In the genomic region with DNA sequence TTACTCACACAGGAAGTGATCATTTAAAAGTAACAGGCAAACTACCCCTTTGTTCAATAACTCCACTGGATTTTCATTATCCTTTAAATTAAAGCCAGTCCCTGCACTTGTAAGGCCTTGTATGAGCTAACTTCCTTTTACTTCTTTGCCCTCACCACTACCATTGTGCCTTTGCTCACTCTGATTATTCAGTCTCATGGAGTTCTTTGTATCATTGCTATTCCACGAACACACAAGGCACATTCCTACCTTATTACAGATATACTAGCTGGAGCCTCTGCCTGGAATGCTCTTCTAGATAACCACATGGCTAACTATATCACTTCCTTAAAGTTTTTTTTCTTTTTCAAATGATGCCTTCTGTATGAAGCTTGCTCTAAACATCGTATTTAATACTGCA, we compare ENCODE assay signal across 23 cellular contexts.
"Had no signal": no experiment of that assay in that cellular context is flagged by ENCODE, and none has a peak within 500 bp of the region (broad histone marks: within the 10 kb centered on the region; RNA-seq: fewer than 3 reads in every experiment).

No MANE protein-coding gene starts in this region.

- H3K27ac ChIP-seq: adrenal gland, body of pancreas, gastrocnemius medialis, heart left ventricle, left lung, tibial artery, WERI-Rb-1 had no signal

- FAIRE-seq: colon, kidney had no signal

- H3K4me3 Mint-ChIP-seq: activated naive CD4-positive, alpha-beta T cell treated with anti-CD3 and anti-CD28 coated beads, Interleukin-2, amount 50 U/mL, for 24 hours; activated T-cell treated with anti-CD3 and anti-CD28 coated beads, Interleukin-2, amount 50 U/mL, for 72 hours; naive thymus-derived CD8-positive, alpha-beta T cell had no signal

- H3K27ac Mint-ChIP-seq: activated naive CD4-positive, alpha-beta T cell treated with anti-CD3 and anti-CD28 coated beads, Interleukin-2, amount 50 U/mL, for 24 hours; activated T-cell treated with anti-CD3 and anti-CD28 coated beads, Interleukin-2, amount 50 U/mL, for 72 hours; naive thymus-derived CD8-positive, alpha-beta T cell had no signal

- H3K36me3 Mint-ChIP-seq: activated naive CD4-positive, alpha-beta T cell treated with anti-CD3 and anti-CD28 coated beads, Interleukin-2, amount 50 U/mL, for 24 hours; naive thymus-derived CD8-positive, alpha-beta T cell had no signal

- H3K27me3 Mint-ChIP-seq: activated naive CD4-positive, alpha-beta T cell treated with anti-CD3 and anti-CD28 coated beads, Interleukin-2, amount 50 U/mL, for 24 hours; naive thymus-derived CD8-positive, alpha-beta T cell had no signal

- H3K4me3 ChIP-seq: adrenal gland, body of pancreas, gastrocnemius medialis, heart left ventricle, left lung, tibial artery had no signal

- H3K4me1 ChIP-seq: adrenal gland, body of pancreas, gastrocnemius medialis, heart left ventricle, left lung, tibial artery had no signal

- H3K4me1 Mint-ChIP-seq: activated naive CD4-positive, alpha-beta T cell treated with anti-CD3 and anti-CD28 coated beads, Interleukin-2, amount 50 U/mL, for 24 hours; naive thymus-derived CD8-positive, alpha-beta T cell had no signal

- DNase-seq: activated CD4-positive, alpha-beta T cell treated with anti-CD3 and anti-CD28 coated beads, Interleukin-2, amount 50 U/mL, for 4 hours; activated gamma-delta T cell; activated T-cell treated with anti-CD3 and anti-CD28 coated beads, Interleukin-2, amount 50 U/mL, for 72 hours; adrenal gland; body of pancreas; caudate nucleus; erythroblast; gastrocnemius medialis; heart left ventricle; kidney; left lung; naive thymus-derived CD8-positive, alpha-beta T cell; occipital lobe; posterior cingulate gyrus; stimulated activated CD4-positive, alpha-beta T cell treated with anti-CD3 and anti-CD28 coated beads, Interleukin-2, amount 100 ng/mL, for 24 hours; stimulated activated naive CD8-positive, alpha-beta T cell treated with anti-CD3 and anti-CD28 coated beads, Interleukin-15, Interleukin-2, amounts not matched to agents 100 U/mL and 50 U/mL, for 24 hours; substantia nigra; SW 1271; T-helper 2 cell; tibial artery; WERI-Rb-1 had no signal

- H3K27me3 ChIP-seq: adrenal gland, body of pancreas, gastrocnemius medialis, heart left ventricle, left lung, tibial artery had no signal

- H3K9me3 ChIP-seq: adrenal gland, body of pancreas, gastrocnemius medialis, tibial artery had no signal

- H3K36me3 ChIP-seq: adrenal gland, gastrocnemius medialis, heart left ventricle, left lung, tibial artery, WERI-Rb-1 had no signal

- ATAC-seq: activated T-cell treated with anti-CD3 and anti-CD28 coated beads, Interleukin-2, amount 50 U/mL, for 72 hours; body of pancreas; gastrocnemius medialis; heart left ventricle; left lung; naive thymus-derived CD8-positive, alpha-beta T cell; stimulated activated naive CD8-positive, alpha-beta T cell treated with anti-CD3 and anti-CD28 coated beads, Interleukin-15, Interleukin-2, amounts not matched to agents 100 U/mL and 50 U/mL, for 24 hours had no signal
